Comparison of ENCODE assay signal across 1 cellular context in genomic region chr5:32443541-32444190, GRCh38.
TF ChIP-seq lines count a peak whose summit lies in the region.

No MANE protein-coding gene starts in this region.

TF ChIP-seq in HepG2, 621 proteins besides CTCF, POLR2A, EP300 and RAD21 (continued from another document):
- no peak for TF ChIP-seq ARNTL (CRISPR knock-in tag; IDR thresholded peaks at IDR 0.05)
- peak; percentile 26; the same call in 1 of the 2 replicates for TF ChIP-seq ZNF687 (CRISPR knock-in tag; IDR thresholded peaks at IDR 0.05)
- no peak for TF ChIP-seq FLYWCH1 (CRISPR knock-in tag; IDR thresholded peaks at IDR 0.05)
- TF ChIP-seq IRF9 (CRISPR knock-in tag; IDR thresholded peaks at IDR 0.05; ENCODE audit: borderline replicate concordance) = peak; percentile 70; the same call in 1 of the 2 replicates
- TF ChIP-seq NR2C2 (CRISPR knock-in tag; IDR thresholded peaks at IDR 0.05; ENCODE audit: borderline replicate concordance) = no peak
- TF ChIP-seq, protein P1, sequence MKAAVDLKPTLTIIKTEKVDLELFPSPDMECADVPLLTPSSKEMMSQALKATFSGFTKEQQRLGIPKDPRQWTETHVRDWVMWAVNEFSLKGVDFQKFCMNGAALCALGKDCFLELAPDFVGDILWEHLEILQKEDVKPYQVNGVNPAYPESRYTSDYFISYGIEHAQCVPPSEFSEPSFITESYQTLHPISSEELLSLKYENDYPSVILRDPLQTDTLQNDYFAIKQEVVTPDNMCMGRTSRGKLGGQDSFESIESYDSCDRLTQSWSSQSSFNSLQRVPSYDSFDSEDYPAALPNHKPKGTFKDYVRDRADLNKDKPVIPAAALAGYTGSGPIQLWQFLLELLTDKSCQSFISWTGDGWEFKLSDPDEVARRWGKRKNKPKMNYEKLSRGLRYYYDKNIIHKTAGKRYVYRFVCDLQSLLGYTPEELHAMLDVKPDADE (CRISPR knock-in tag; IDR thresholded peaks at IDR 0.05) = no peak
- TF ChIP-seq TSC22D2 (CRISPR knock-in tag; IDR thresholded peaks at IDR 0.05; ENCODE audit: borderline replicate concordance) = no peak
- no peak for TF ChIP-seq ELF4 (CRISPR knock-in tag; IDR thresholded peaks at IDR 0.05; ENCODE audit: borderline replicate concordance)
- TF ChIP-seq CC2D1A (CRISPR knock-in tag; IDR thresholded peaks at IDR 0.05) = no peak
- no peak for TF ChIP-seq ZNF441 (CRISPR knock-in tag; IDR thresholded peaks at IDR 0.05; ENCODE audit: borderline replicate concordance)
- peak; percentile 21 for TF ChIP-seq ZNF883 (CRISPR knock-in tag; IDR thresholded peaks at IDR 0.05; ENCODE audit: not compliant biosample characterization)
- no peak for TF ChIP-seq NONO (IDR thresholded peaks at IDR 0.05)
- 0 out of 2 replicates have a peak, but pooled peaks have one; percentile 23 for TF ChIP-seq NONO (CRISPR knock-in tag; conservative IDR thresholded peaks at IDR 0.05)
- TF ChIP-seq ZNF234 (CRISPR knock-in tag; conservative IDR thresholded peaks at IDR 0.05) = no peak
- no peak for TF ChIP-seq ZNF292 (CRISPR knock-in tag; IDR thresholded peaks at IDR 0.05; ENCODE audit: borderline replicate concordance, low read depth)
- TF ChIP-seq, protein P2, sequence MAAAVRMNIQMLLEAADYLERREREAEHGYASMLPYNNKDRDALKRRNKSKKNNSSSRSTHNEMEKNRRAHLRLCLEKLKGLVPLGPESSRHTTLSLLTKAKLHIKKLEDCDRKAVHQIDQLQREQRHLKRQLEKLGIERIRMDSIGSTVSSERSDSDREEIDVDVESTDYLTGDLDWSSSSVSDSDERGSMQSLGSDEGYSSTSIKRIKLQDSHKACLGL (CRISPR knock-in tag; IDR thresholded peaks at IDR 0.05) = 0 out of 2 replicates have a peak, but pooled peaks have one; percentile 19
- TF ChIP-seq MTERF4 (CRISPR knock-in tag; IDR thresholded peaks at IDR 0.05) = no peak
- no peak for TF ChIP-seq ZNF24 (IDR thresholded peaks at IDR 0.05)
- TF ChIP-seq PAWR (CRISPR knock-in tag; IDR thresholded peaks at IDR 0.05; ENCODE audit: borderline replicate concordance) = 0 out of 2 replicates have a peak, but pooled peaks have one; percentile 18
- TF ChIP-seq SIN3A (IDR thresholded peaks at IDR 0.05; ENCODE audit: borderline replicate concordance, low read depth, low read length) = 0 out of 2 replicates have a peak, but pooled peaks have one; percentile 31
- TF ChIP-seq ZC3H13 (CRISPR knock-in tag; IDR thresholded peaks at IDR 0.05) = 0 out of 2 replicates have a peak, but pooled peaks have one; percentile 38
- TF ChIP-seq ZNF431 (CRISPR knock-in tag; IDR thresholded peaks at IDR 0.05; ENCODE audit: borderline replicate concordance, low read depth) = no peak
- no peak for TF ChIP-seq ZNF816 (CRISPR knock-in tag; IDR thresholded peaks at IDR 0.05; ENCODE audit: borderline replicate concordance)
- TF ChIP-seq ZSCAN21 (CRISPR knock-in tag; IDR thresholded peaks at IDR 0.05; ENCODE audit: borderline replicate concordance) = 0 out of 2 replicates have a peak, but pooled peaks have one; percentile 30
- TF ChIP-seq, protein P3, sequence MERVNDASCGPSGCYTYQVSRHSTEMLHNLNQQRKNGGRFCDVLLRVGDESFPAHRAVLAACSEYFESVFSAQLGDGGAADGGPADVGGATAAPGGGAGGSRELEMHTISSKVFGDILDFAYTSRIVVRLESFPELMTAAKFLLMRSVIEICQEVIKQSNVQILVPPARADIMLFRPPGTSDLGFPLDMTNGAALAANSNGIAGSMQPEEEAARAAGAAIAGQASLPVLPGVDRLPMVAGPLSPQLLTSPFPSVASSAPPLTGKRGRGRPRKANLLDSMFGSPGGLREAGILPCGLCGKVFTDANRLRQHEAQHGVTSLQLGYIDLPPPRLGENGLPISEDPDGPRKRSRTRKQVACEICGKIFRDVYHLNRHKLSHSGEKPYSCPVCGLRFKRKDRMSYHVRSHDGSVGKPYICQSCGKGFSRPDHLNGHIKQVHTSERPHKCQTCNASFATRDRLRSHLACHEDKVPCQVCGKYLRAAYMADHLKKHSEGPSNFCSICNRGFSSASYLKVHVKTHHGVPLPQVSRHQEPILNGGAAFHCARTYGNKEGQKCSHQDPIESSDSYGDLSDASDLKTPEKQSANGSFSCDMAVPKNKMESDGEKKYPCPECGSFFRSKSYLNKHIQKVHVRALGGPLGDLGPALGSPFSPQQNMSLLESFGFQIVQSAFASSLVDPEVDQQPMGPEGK (CRISPR knock-in tag; IDR thresholded peaks at IDR 0.05) = peak; percentile 60; the same call in 1 of the 2 replicates
- TF ChIP-seq TFDP1 (CRISPR knock-in tag; IDR thresholded peaks at IDR 0.05; ENCODE audit: borderline replicate concordance) = no peak
- TF ChIP-seq CBX1 (IDR thresholded peaks at IDR 0.05; ENCODE audit: low read depth) = peak; percentile 5
